8 cellular contexts compared by ENCODE assay signal in genomic region chr1:212514056-212514614, GRCh38.
DNase-seq lines count a peak whose midpoint lies in the region; ATAC-seq and TF ChIP-seq lines count a peak whose summit lies in the region.

No MANE protein-coding gene starts in this region.

- H3K4me3 ChIP-seq in BLaER1 treated with 17β-estradiol and CSF1 and Interleukin-3, amounts not matched to agents 10 nM and 100 nM = no peak overlapping the region
- H3K4me3 ChIP-seq in HL-60 (replicated peaks; ENCODE audit: insufficient read depth, low read length) (no peak overlapping the region), right lobe of liver (no peak overlapping the region), aorta (ENCODE audit: low read length in 2 of 2) (no peak overlapping the region)

- H4K20me1 ChIP-seq in BLaER1 treated with 17β-estradiol and CSF1 and Interleukin-3, amounts not matched to agents 10 nM and 100 nM = no peaks in the 10 kb centered on the region

- DNase-seq in HL-60 (ENCODE audit: low read depth in 1 of 2, low spot score in 1 of 2) (peak; percentile 26 to 68), amniotic epithelial cell (ENCODE audit: low read depth) (peak; percentile 13), right lobe of liver (peak in 2 of 3 donors; percentile 38 to 58), aorta (peak; percentile 80 to 85), foreskin melanocyte (no peak), DMS114 treated with DMSO at 0.1 percent for 48 hours (lab: John Stamatoyannopoulos, UW; ENCODE audit: unreplicated experiment) (no peak), SKM-1 treated with dmso at 0.1 percent for 144 hours (lab: John Stamatoyannopoulos, UW; ENCODE audit: unreplicated experiment) (no peak)

- WGBS in right lobe of liver (ENCODE audit: insufficient coverage, low coverage, low lambda C conversion rate, missing lambda C conversion rate) = 42% methylated on average over 3 of the region's 25 CpGs
- WGBS in aorta, 2 donors = 16 to 17% methylated on average over 25 of the region's 25 CpGs

- no peak overlapping the region for H3K27ac ChIP-seq in BLaER1 treated with 17β-estradiol and CSF1 and Interleukin-3, amounts not matched to agents 10 nM and 100 nM
- H3K27ac ChIP-seq in HL-60 (replicated peaks) (no peak overlapping the region), right lobe of liver (no peak overlapping the region), aorta (ENCODE audit: low read depth in 1 of 2, low read length in 2 of 2) (no peak overlapping the region)

- peak overlapping the region; percentile 28 to 68 (median 47); a peak in 19 of 22 replicates for H3K4me2 ChIP-seq in BLaER1 treated with 17β-estradiol and CSF1 and Interleukin-3, amounts not matched to agents 10 nM and 100 nM

- TF ChIP-seq POLR2A in right lobe of liver (IDR thresholded peaks at IDR 0.05) = no peak

- peaks cover 0 to 14% (median 5%) of the 10 kb centered on the region in 11 experiments; a peak in 8 of 22 replicates for H3K27me3 ChIP-seq in BLaER1 treated with 17β-estradiol and CSF1 and Interleukin-3, amounts not matched to agents 10 nM and 100 nM
- peaks cover 30% of the 10 kb centered on the region for H3K27me3 ChIP-seq in HL-60 (ENCODE audit: insufficient read depth, poor library complexity, severe bottlenecking)
- no peaks in the 10 kb centered on the region for H3K27me3 ChIP-seq in right lobe of liver
- no peaks in the 10 kb centered on the region for H3K27me3 ChIP-seq in aorta (ENCODE audit: control insufficient read depth in 1 of 2, insufficient read depth in 2 of 2, low read length in 1 of 2)

- no peak for TF ChIP-seq CTCF in HL-60 (IDR thresholded peaks at IDR 0.05; ENCODE audit: insufficient read depth, low read length)
- no peak for TF ChIP-seq CTCF in right lobe of liver (IDR thresholded peaks at IDR 0.05)

- H3K4me1 ChIP-seq in BLaER1 treated with 17β-estradiol and CSF1 and Interleukin-3, amounts not matched to agents 10 nM and 100 nM = peaks cover 7 to 12% (median 8%) of the 10 kb centered on the region in 10 experiments; a peak in 17 of 20 replicates
- peaks cover 0 to 7% (median 3%) of the 10 kb centered on the region in 4 donors for H3K4me1 ChIP-seq in right lobe of liver
- H3K4me1 ChIP-seq in aorta (ENCODE audit: control insufficient read depth in 1 of 2, insufficient read depth in 2 of 2, low read length in 2 of 2) = no peaks in the 10 kb centered on the region

- H3K9me3 ChIP-seq in BLaER1 treated with 17β-estradiol and CSF1 and Interleukin-3, amounts not matched to agents 10 nM and 100 nM (replicated peaks in 1 of 11) = no peaks in the 10 kb centered on the region
- H3K9me3 ChIP-seq in right lobe of liver = no peaks in the 10 kb centered on the region
- H3K9me3 ChIP-seq in aorta (ENCODE audit: control insufficient read depth, low read length) = no peaks in the 10 kb centered on the region

- no peak for ATAC-seq in right lobe of liver
- peak; percentile 44 for ATAC-seq in aorta (ENCODE audit: low FRiP score)

- intact Hi-C loops in right lobe of liver (cut with DNase I) = no loop called here
- intact Hi-C loops in aorta (cut with DNase I) = no loop called here

- no peaks in the 10 kb centered on the region for H3K36me3 ChIP-seq in BLaER1 treated with 17β-estradiol and CSF1 and Interleukin-3, amounts not matched to agents 10 nM and 100 nM
- no peaks in the 10 kb centered on the region for H3K36me3 ChIP-seq in right lobe of liver
- H3K36me3 ChIP-seq in aorta (ENCODE audit: control insufficient read depth in 1 of 2, insufficient read depth in 2 of 2, low read length in 1 of 2) = no peaks in the 10 kb centered on the region

- H3K9ac ChIP-seq in BLaER1 treated with 17β-estradiol and CSF1 and Interleukin-3, amounts not matched to agents 10 nM and 100 nM = no peak overlapping the region

Comparison
In these comparisons a context has a peak if more than half of its experiments do, and no peak if none do; other contexts are left out.
1. DNase-seq: peak in HL-60 (2 of 2), amniotic epithelial cell (single experiment), right lobe of liver (2 of 3) and aorta (2 of 2); none in foreskin melanocyte (single experiment), DMS114 treated with DMSO at 0.1 percent for 48 hours (single experiment) and SKM-1 treated with dmso at 0.1 percent for 144 hours (single experiment).